ENCODE assay signal across 1 cellular context in genomic region chr3:52480768-52481715, GRCh38.
TF ChIP-seq lines count a peak whose summit lies in the region.

No MANE protein-coding gene starts in this region.

TF ChIP-seq in IMR-90, 13 proteins besides CTCF, POLR2A, EP300 and RAD21 (continued from another document):
- no peak for TF ChIP-seq USF2 (IDR thresholded peaks at IDR 0.05; ENCODE audit: low read depth, low read length)
- TF ChIP-seq MXI1 (IDR thresholded peaks at IDR 0.05; ENCODE audit: borderline replicate concordance, low read depth, low read length) = no peak
- no peak for TF ChIP-seq CHD1 (IDR thresholded peaks at IDR 0.05; ENCODE audit: low read depth, low read length)
- TF ChIP-seq NFE2L2 (IDR thresholded peaks at IDR 0.05; ENCODE audit: low read depth, low read length) = no peak
- TF ChIP-seq MAFK (IDR thresholded peaks at IDR 0.05; ENCODE audit: low read depth, low read length) = no peak
- no peak for TF ChIP-seq SMC3 (IDR thresholded peaks at IDR 0.05; ENCODE audit: low read depth, low read length)
- no peak for TF ChIP-seq MAZ (IDR thresholded peaks at IDR 0.05; ENCODE audit: borderline replicate concordance, low read depth, low read length)
- no peak for TF ChIP-seq FOS (IDR thresholded peaks at IDR 0.05; ENCODE audit: low read depth, low read length)
